1 cellular context compared by ENCODE assay signal in the genomic region with DNA sequence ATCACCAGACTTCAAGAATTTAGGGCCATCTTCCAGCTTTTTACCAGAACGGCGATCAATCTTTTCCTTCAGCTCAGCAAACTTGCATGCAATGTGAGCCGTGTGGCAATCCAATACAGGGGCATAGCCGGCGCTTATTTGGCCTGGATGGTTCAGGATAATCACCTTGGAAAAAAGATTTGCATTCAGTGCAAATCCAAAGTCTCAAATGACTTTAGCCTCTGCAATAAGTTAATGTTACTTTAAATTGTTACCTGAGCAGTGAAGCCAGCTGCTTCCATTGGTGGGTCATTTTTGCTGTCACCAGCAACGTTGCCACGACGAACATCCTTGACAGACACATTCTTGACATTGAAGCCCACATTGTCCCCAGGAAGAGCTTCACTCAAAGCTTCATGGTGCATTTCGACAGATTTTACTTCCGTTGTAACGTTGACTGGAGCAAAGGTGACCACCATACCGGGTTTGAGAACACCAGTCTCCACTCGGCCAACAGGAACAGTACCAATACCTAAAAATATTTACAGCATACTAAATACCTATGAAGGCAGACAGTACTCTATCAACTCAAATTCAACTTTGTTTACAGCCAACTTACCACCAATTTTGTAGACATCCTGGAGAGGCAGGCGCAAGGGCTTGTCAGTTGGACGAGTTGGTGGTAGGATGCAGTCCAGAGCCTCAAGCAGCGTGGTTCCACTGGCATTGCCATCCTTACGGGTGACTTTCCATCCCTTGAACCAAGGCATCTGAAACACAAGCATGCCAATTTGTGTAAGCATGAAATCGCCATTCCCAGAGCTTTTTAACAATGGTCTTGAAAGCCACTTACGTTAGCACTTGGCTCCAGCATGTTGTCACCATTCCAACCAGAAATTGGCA.
TF ChIP-seq lines count a peak whose summit lies in the region.

No MANE protein-coding gene starts in this region.

TF ChIP-seq in HEK293, 187 proteins besides CTCF, POLR2A, EP300 and RAD21:
- 0 out of 2 replicates have a peak, but pooled peaks have one; percentile 2 for TF ChIP-seq ZNF600 (tag by site-specific recombination; IDR thresholded peaks at IDR 0.05)
